ENCODE assay signal across 26 cellular contexts in the genomic region with DNA sequence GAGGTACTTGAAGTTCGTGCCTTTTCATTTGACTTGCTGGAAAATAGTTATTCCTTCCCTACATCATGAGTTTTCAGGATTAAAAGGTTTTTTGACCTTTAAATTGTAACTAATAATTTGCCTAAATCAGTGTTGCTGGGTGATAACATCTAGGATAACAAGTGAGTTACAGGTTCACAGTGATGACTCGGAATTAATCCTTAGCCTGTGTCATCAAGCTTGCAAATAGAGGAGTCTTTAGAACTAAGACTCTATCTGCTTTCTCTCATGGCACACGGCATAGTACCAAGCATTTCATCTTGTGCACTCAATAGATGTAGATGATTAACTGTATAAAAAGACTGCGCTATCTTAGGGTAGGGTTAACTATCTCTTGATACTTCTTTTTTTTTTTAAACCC.
"Had no signal": no experiment of that assay in that cellular context is flagged by ENCODE, and none has a peak within 500 bp of the region (broad histone marks: within the 10 kb centered on the region; RNA-seq: fewer than 3 reads in every experiment).

No MANE protein-coding gene starts in this region.

- H3K9me3 ChIP-seq: adrenal gland, esophagus muscularis mucosa, heart left ventricle, neutrophil, pancreas, psoas muscle, right lobe of liver, tibial artery had no signal

- H3K27me3 ChIP-seq: adrenal gland, esophagus muscularis mucosa, heart left ventricle, neutrophil, pancreas, right lobe of liver, tibial artery had no signal

- H3K4me3 ChIP-seq: adrenal gland, esophagus muscularis mucosa, heart left ventricle, pancreas, psoas muscle, right lobe of liver, skin epidermis, tibial artery had no signal

- H3K4me1 ChIP-seq: adrenal gland, esophagus muscularis mucosa, heart left ventricle, pancreas, psoas muscle, right lobe of liver, tibial artery had no signal

- H3K27ac ChIP-seq: adrenal gland, esophagus muscularis mucosa, heart left ventricle, neutrophil, pancreas, psoas muscle, right lobe of liver, skin epidermis, tibial artery had no signal

- ATAC-seq: activated CD4-positive, alpha-beta T cell treated with anti-CD3 and anti-CD28 coated beads for 36 hours; heart left ventricle; left cardiac atrium; natural killer cell treated with Interleukin-12 subunit alpha and Interleukin-12 subunit beta and Interleukin-15 and Interleukin-18, amount 100 ng/mL, for 72 hours; pancreas; psoas muscle; right lobe of liver; stimulated activated effector memory CD8-positive, alpha-beta T cell treated with anti-CD3 and anti-CD28 coated beads, Interleukin-12 subunit alpha, Interleukin-12 subunit beta, amount 100 ng/mL, for 72 hours; stimulated activated naive CD8-positive, alpha-beta T cell treated with anti-CD3 and anti-CD28 coated beads, Interleukin-15, amount 100 ng/mL, for 72 hours; WTC11 had no signal

- FAIRE-seq: astrocyte, colon, islet of Langerhans, pancreas had no signal

- H3K36me3 ChIP-seq: adrenal gland, esophagus muscularis mucosa, heart left ventricle, neutrophil, pancreas, right lobe of liver had no signal

- DNase-seq: activated CD4-positive, alpha-beta T cell treated with anti-CD3 and anti-CD28 coated beads for 36 hours; activated CD4-positive, alpha-beta T cell treated with anti-CD3 and anti-CD28 coated beads, Interleukin-2, amount 50 U/mL, for 4 hours; activated CD8-positive, alpha-beta memory T cell treated with anti-CD3 and anti-CD28 coated beads for 24 hours; activated CD8-positive, alpha-beta memory T cell treated with anti-CD3 and anti-CD28 coated beads, Interleukin-2, amount 50 U/mL, for 4 hours; activated naive CD4-positive, alpha-beta T cell; activated T-cell treated with anti-CD3 and anti-CD28 coated beads, Interleukin-2, amount 50 U/mL, for 24 hours; adrenal gland; effector memory CD4-positive, alpha-beta T cell; heart left ventricle; left cardiac atrium; pancreas; psoas muscle; right lobe of liver; stimulated activated CD4-positive, alpha-beta T cell treated with anti-CD3 and anti-CD28 coated beads, Interleukin-1b, Interleukin-23, amount 100 ng/mL, for 48 hours; stimulated activated naive CD8-positive, alpha-beta T cell treated with anti-CD3 and anti-CD28 coated beads, Interleukin-15, amount 100 ng/mL, for 72 hours; T-helper 9 cell; tibial artery had no signal
